22 cellular contexts compared by ENCODE assay signal in genomic region chr3:140429791-140430190, GRCh38.
"Had no signal": no experiment of that assay in that cellular context is flagged by ENCODE, and none has a peak within 500 bp of the region (broad histone marks: within the 10 kb centered on the region; RNA-seq: fewer than 3 reads in every experiment).

No MANE protein-coding gene starts in this region.

- H3K27me3 ChIP-seq: colonic mucosa, dorsolateral prefrontal cortex, esophagus squamous epithelium, gastrocnemius medialis, gastroesophageal sphincter, heart right ventricle had no signal

- H3K9me3 Mint-ChIP-seq: dendritic cell treated with granulocyte-macrophage colony-stimulating factor and Interleukin-4, amounts not matched to agents 40 ng/mL and 50 ng/mL, for 4 days; effector memory CD8-positive, alpha-beta T cell; endodermal cell had no signal

- ATAC-seq: effector memory CD8-positive, alpha-beta T cell; esophagus mucosa; foreskin keratinocyte; gastrocnemius medialis; gastroesophageal sphincter; heart right ventricle had no signal

- H3K4me1 ChIP-seq: colonic mucosa, esophagus squamous epithelium, foreskin keratinocyte, gastrocnemius medialis, heart right ventricle had no signal

- H3K27ac Mint-ChIP-seq: dendritic cell treated with granulocyte-macrophage colony-stimulating factor and Interleukin-4, amounts not matched to agents 40 ng/mL and 50 ng/mL, for 4 days; effector memory CD8-positive, alpha-beta T cell; endodermal cell had no signal

- H3K4me3 ChIP-seq: colonic mucosa, coronary artery, dorsolateral prefrontal cortex, esophagus squamous epithelium, gastrocnemius medialis, gastroesophageal sphincter, heart right ventricle had no signal

- H3K36me3 ChIP-seq: colonic mucosa, esophagus squamous epithelium, gastrocnemius medialis, gastroesophageal sphincter, heart right ventricle had no signal

- H3K4me3 Mint-ChIP-seq: dendritic cell treated with granulocyte-macrophage colony-stimulating factor and Interleukin-4, amounts not matched to agents 40 ng/mL and 50 ng/mL, for 4 days; effector memory CD8-positive, alpha-beta T cell; endodermal cell had no signal

- H3K27ac ChIP-seq: colonic mucosa, coronary artery, dorsolateral prefrontal cortex, epithelial cell of prostate, esophagus squamous epithelium, foreskin keratinocyte, gastrocnemius medialis, gastroesophageal sphincter, heart right ventricle had no signal

- DNase-seq: colonic mucosa; cortex of kidney; dermis blood vessel endothelial cell; dorsolateral prefrontal cortex; effector CD4-positive, alpha-beta T cell; effector CD8-positive, alpha-beta T cell; effector memory CD4-positive, alpha-beta T cell; effector memory CD8-positive, alpha-beta T cell; endodermal cell; erythroblast; esophagus squamous epithelium; foreskin fibroblast; foreskin keratinocyte; foreskin melanocyte; gastrocnemius medialis; glutamatergic neuron; heart right ventricle had no signal

- H3K9me3 ChIP-seq: colonic mucosa, esophagus squamous epithelium, gastrocnemius medialis, gastroesophageal sphincter, heart right ventricle had no signal
